ENCODE assay signal across 29 cellular contexts in the genomic region with DNA sequence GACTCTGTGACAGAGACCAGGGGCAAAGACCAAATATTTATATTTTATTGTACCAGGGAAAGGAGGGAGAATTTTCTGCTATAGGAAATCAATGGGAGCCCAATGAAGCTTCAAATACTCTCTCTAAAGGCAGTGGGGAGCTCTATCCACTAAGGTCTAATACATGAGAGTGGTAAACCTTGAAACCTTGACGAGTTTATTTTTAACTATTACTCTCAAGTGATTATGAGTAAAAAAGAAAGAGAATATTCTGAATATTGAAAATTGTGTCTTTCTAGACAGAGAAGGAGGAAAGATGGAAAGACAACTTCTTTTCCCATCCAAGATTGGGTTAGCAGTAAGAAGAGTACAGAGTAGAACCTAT.
DNase-seq lines count a peak whose midpoint lies in the region; ATAC-seq, FAIRE-seq and TF ChIP-seq lines count a peak whose summit lies in the region.
"Had no signal": no experiment of that assay in that cellular context is flagged by ENCODE, and none has a peak within 500 bp of the region (broad histone marks: within the 10 kb centered on the region; RNA-seq: fewer than 3 reads in every experiment).

No MANE protein-coding gene starts in this region.

- peak overlapping the region; percentile 63 for H3K27ac ChIP-seq in neutrophil
- H3K27ac ChIP-seq: cardiac muscle cell, esophagus muscularis mucosa, tibial nerve, WERI-Rb-1 had no signal

- H3K4me1 ChIP-seq in neutrophil (ENCODE audit: control insufficient read depth in 1 of 2, insufficient read depth in 1 of 2, low read depth in 1 of 2, low read length in 1 of 2): peaks cover 30 to 36% of the 10 kb centered on the region in 2 experiments
- H3K4me1 ChIP-seq: esophagus muscularis mucosa, tibial nerve had no signal

- no peak for FAIRE-seq in urothelium cell line (lab: Jason Lieb, UNC)
- FAIRE-seq: frontal cortex, H1 had no signal

- DNase-seq in urothelium cell line (ENCODE audit: low spot score) (no peak), RKO (ENCODE audit: low spot score) (no peak), activated gamma-delta T cell treated with Interleukin-2 at 50 U/mL for 16 hours (no peak)
- DNase-seq: activated CD4-positive, alpha-beta T cell treated with anti-CD3 and anti-CD28 coated beads, Interleukin-2, amount 10 ng/mL, durations not matched to agents 7 days and 5 days; anterior cingulate cortex; CD8-positive, alpha-beta memory T cell; cortex of kidney; hippocampal formation; immature natural killer cell; NCI-H1092; NCI-H2029; NCI-H226; NCI-H748 treated with DMSO at 0.1 percent for 48 hours; PC-3; Right ventricle myocardium superior; stimulated activated naive CD8-positive, alpha-beta T cell treated with anti-CD3 and anti-CD28 coated beads, Interleukin-15, amount 100 ng/mL, for 72 hours; WERI-Rb-1 had no signal

- ATAC-seq in GM19395 (IDR thresholded peaks at IDR 0.05; ENCODE audit: unreplicated experiment) (peak; percentile 49), HG02623 (IDR thresholded peaks at IDR 0.05; ENCODE audit: unreplicated experiment) (peak; percentile 34), HG03378 (IDR thresholded peaks at IDR 0.05; ENCODE audit: unreplicated experiment) (peak; percentile 42)
- ATAC-seq: activated naive CD4-positive, alpha-beta T cell treated with anti-CD3 and anti-CD28 coated beads, Interleukin-2, amount 50 U/mL, for 72 hours; activated T-helper 17 cell treated with anti-CD3 and anti-CD28 coated beads, Interleukin-2, amount 50 U/mL, for 72 hours; PC-3; sciatic nerve; stimulated activated naive CD8-positive, alpha-beta T cell treated with anti-CD3 and anti-CD28 coated beads, Interleukin-15, amount 100 ng/mL, for 72 hours had no signal

- H3K4me3 ChIP-seq in neutrophil (ENCODE audit: low read depth in 1 of 2, low read length in 1 of 2): no peak overlapping the region
- H3K4me3 ChIP-seq: cardiac muscle cell, esophagus muscularis mucosa, tibial nerve had no signal

- no peaks in the 10 kb centered on the region for H3K27me3 ChIP-seq in neutrophil
- H3K27me3 ChIP-seq: cardiac muscle cell, esophagus muscularis mucosa, tibial nerve had no signal

- no peaks in the 10 kb centered on the region for H3K36me3 ChIP-seq in neutrophil
- H3K36me3 ChIP-seq: cardiac muscle cell, esophagus muscularis mucosa, tibial nerve, WERI-Rb-1 had no signal

- no peaks in the 10 kb centered on the region for H3K9me3 ChIP-seq in neutrophil
- H3K9me3 ChIP-seq: esophagus muscularis mucosa, tibial nerve had no signal

- no peak for TF ChIP-seq CTCF in neutrophil (IDR thresholded peaks at IDR 0.05)
